ENCODE assay signal across 21 cellular contexts in genomic region chr20:7673841-7674240, GRCh38.
DNase-seq lines count a peak whose midpoint lies in the region; ATAC-seq and TF ChIP-seq lines count a peak whose summit lies in the region.
"Had no signal": no experiment of that assay in that cellular context is flagged by ENCODE, and none has a peak within 500 bp of the region (broad histone marks: within the 10 kb centered on the region; RNA-seq: fewer than 3 reads in every experiment).

No MANE protein-coding gene starts in this region.

- TF ChIP-seq CTCF in AG10803 (conservative IDR thresholded peaks at IDR 0.05; ENCODE audit: low read length) (no peak), astrocyte of the spinal cord (IDR thresholded peaks at IDR 0.05; ENCODE audit: low read depth, low read length) (no peak), foreskin fibroblast (IDR thresholded peaks at IDR 0.05; ENCODE audit: low read depth, low read length) (no peak)

- in situ Hi-C loops in astrocyte of the spinal cord (cut with HindIII; ENCODE audit: low sequenced_read_pairs): no loop called here

- DNase-seq in AG10803 (ENCODE audit: low read depth) (peak; percentile 90), H4 (ENCODE audit: low spot score) (peak; percentile 31), astrocyte of the spinal cord (ENCODE audit: low read depth, low spot score) (peak; percentile 81), foreskin fibroblast (peak; percentile 65 to 81), GM19238 (ENCODE audit: insufficient read length, low spot score) (no peak), nucleus accumbens (lab: John Stamatoyannopoulos, UW) (no peak), HPDE6-E6E7 (ENCODE audit: extremely low spot score) (no peak)
- DNase-seq: ACHN; activated CD4-positive, alpha-beta T cell treated with anti-CD3 and anti-CD28 coated beads for 36 hours; activated CD8-positive, alpha-beta memory T cell treated with anti-CD3 and anti-CD28 coated beads, Interleukin-2, amount 10 ng/mL, durations not matched to agents 7 days and 5 days; activated naive CD8-positive, alpha-beta T cell treated with anti-CD3 and anti-CD28 coated beads for 36 hours; Caco-2; caudate nucleus; erythroblast; IMR-90; NCI-H1930; stimulated activated CD4-positive, alpha-beta T cell treated with anti-CD3 and anti-CD28 coated beads, Interleukin-2, amount 100 ng/mL, for 48 hours; uterus had no signal

- ATAC-seq in GM21528 (IDR thresholded peaks at IDR 0.05; ENCODE audit: low FRiP score, unreplicated experiment): no peak
- ATAC-seq: activated CD4-positive, alpha-beta T cell treated with anti-CD3 and anti-CD28 coated beads for 36 hours; activated CD8-positive, alpha-beta memory T cell treated with anti-CD3 and anti-CD28 coated beads, Interleukin-2, amount 10 ng/mL, durations not matched to agents 7 days and 5 days; activated T-helper 17 cell treated with anti-CD3 and anti-CD28 coated beads, Interleukin-2, amount 50 U/mL, for 72 hours had no signal

- H3K4me3 ChIP-seq in AG10803 (ENCODE audit: low read length) (no peak overlapping the region), astrocyte of the spinal cord (ENCODE audit: low read depth, low read length) (no peak overlapping the region), foreskin fibroblast (ENCODE audit: low read depth in 1 of 2, low read length in 2 of 2) (no peak overlapping the region)
- H3K4me3 ChIP-seq: skin epidermis, uterus had no signal

Comparison
In these comparisons a context has a peak if more than half of its experiments do, and no peak if none do; other contexts are left out.
1. DNase-seq: peak in AG10803 (single experiment), H4 (single experiment), astrocyte of the spinal cord (single experiment) and foreskin fibroblast (2 of 2); none in GM19238 (single experiment), nucleus accumbens (0 of 56) and HPDE6-E6E7 (single experiment).